19 cellular contexts compared by ENCODE assay signal in genomic region chr3:177960722-177961121, GRCh38.
A peak's percentile ranks its signal among the peaks of the same experiment; 100 is the strongest.
DNase-seq lines count a peak whose midpoint lies in the region; ATAC-seq and TF ChIP-seq lines count a peak whose summit lies in the region.
"Had no signal": no experiment of that assay in that cellular context is flagged by ENCODE, and none has a peak within 500 bp of the region (broad histone marks: within the 10 kb centered on the region; RNA-seq: fewer than 3 reads in every experiment).

No MANE protein-coding gene starts in this region.

- H3K27ac Mint-ChIP-seq in stimulated activated memory B cell treated with anti-CD40 and anti-IgM and Interleukin-4, amounts not matched to agents 10 μg/mL and 1 μg/mL and 100 μg/mL, for 72 hours = no peak overlapping the region

- no peak overlapping the region for H3K27ac ChIP-seq in OCI-LY3 (ENCODE audit: low read length)
- H3K27ac ChIP-seq: KMS-11, SJCRH30 had no signal

- H3K79me2 ChIP-seq in OCI-LY3 (ENCODE audit: low read length) = no peaks in the 10 kb centered on the region

- ATAC-seq in stimulated activated memory B cell treated with anti-CD40 and anti-IgM and Interleukin-4, amounts not matched to agents 10 μg/mL and 1 μg/mL and 100 μg/mL, for 72 hours = peak; percentile 57
- no peak for ATAC-seq in GM21737 (IDR thresholded peaks at IDR 0.05; ENCODE audit: unreplicated experiment)
- ATAC-seq: HCT116 had no signal

- no peaks in the 10 kb centered on the region for H3K9me3 Mint-ChIP-seq in stimulated activated memory B cell treated with anti-CD40 and anti-IgM and Interleukin-4, amounts not matched to agents 10 μg/mL and 1 μg/mL and 100 μg/mL, for 72 hours

- peak overlapping the region; percentile 45 for H3K4me2 ChIP-seq in OCI-LY3 (ENCODE audit: low read length)
- H3K4me2 ChIP-seq: KMS-11 had no signal

- H2AFZ ChIP-seq in OCI-LY3 (ENCODE audit: low read depth, low read length) = no peak overlapping the region

- H3K36me3 ChIP-seq in OCI-LY3 (replicated peaks; ENCODE audit: low read depth, low read length) = no peaks in the 10 kb centered on the region
- H3K36me3 ChIP-seq: BE2C, SJCRH30 had no signal

- no peaks in the 10 kb centered on the region for H3K9me3 ChIP-seq in OCI-LY3 (ENCODE audit: insufficient read depth, low read length)
- H3K9me3 ChIP-seq: BE2C, SJCRH30 had no signal

- DNase-seq in EL = peak; percentile 32
- peak; percentile 10 for DNase-seq in dermis blood vessel endothelial cell
- no peak for DNase-seq in NCI-H345 treated with DMSO at 0.1 percent for 48 hours (lab: John Stamatoyannopoulos, UW; ENCODE audit: unreplicated experiment)
- DNase-seq in SKM-1 treated with dmso at 0.1 percent for 144 hours (lab: John Stamatoyannopoulos, UW; ENCODE audit: unreplicated experiment) = no peak
- DNase-seq: BE2C, GDM1, NCI-H1417, NCI-H1694 treated with DMSO at 0.1 percent for 48 hours, NCI-H2081 treated with DMSO at 0.1 percent for 48 hours, NCI-H2171 treated with DMSO at 0.1 percent for 48 hours, NCI-H446, NCI-H526, OCI-M1, SJCRH30 had no signal

- H3K36me3 Mint-ChIP-seq in stimulated activated memory B cell treated with anti-CD40 and anti-IgM and Interleukin-4, amounts not matched to agents 10 μg/mL and 1 μg/mL and 100 μg/mL, for 72 hours = no peaks in the 10 kb centered on the region

- H3K27me3 ChIP-seq in OCI-LY3 (ENCODE audit: low read depth, low read length) = no peaks in the 10 kb centered on the region
- H3K27me3 ChIP-seq: BE2C, SJCRH30 had no signal

- H3K4me3 Mint-ChIP-seq in stimulated activated memory B cell treated with anti-CD40 and anti-IgM and Interleukin-4, amounts not matched to agents 10 μg/mL and 1 μg/mL and 100 μg/mL, for 72 hours = no peak overlapping the region

- H3K4me3 ChIP-seq in OCI-LY3 (ENCODE audit: low read length) = no peak overlapping the region
- H3K4me3 ChIP-seq: SJCRH30 had no signal

- H4K20me1 ChIP-seq in OCI-LY3 (ENCODE audit: insufficient read depth, low read length) = no peaks in the 10 kb centered on the region

- no peak overlapping the region for H3K9ac ChIP-seq in OCI-LY3 (ENCODE audit: low read length)
- H3K9ac ChIP-seq: KMS-11 had no signal

- H3K4me1 Mint-ChIP-seq in stimulated activated memory B cell treated with anti-CD40 and anti-IgM and Interleukin-4, amounts not matched to agents 10 μg/mL and 1 μg/mL and 100 μg/mL, for 72 hours = no peaks in the 10 kb centered on the region

- peaks cover 13% of the 10 kb centered on the region for H3K4me1 ChIP-seq in OCI-LY3 (ENCODE audit: low read length)
- H3K4me1 ChIP-seq: BE2C, SJCRH30 had no signal

- no peak for TF ChIP-seq CTCF in OCI-LY3 (IDR thresholded peaks at IDR 0.05; ENCODE audit: low read depth, low read length)

- peaks cover 18% of the 10 kb centered on the region for H3K27me3 Mint-ChIP-seq in stimulated activated memory B cell treated with anti-CD40 and anti-IgM and Interleukin-4, amounts not matched to agents 10 μg/mL and 1 μg/mL and 100 μg/mL, for 72 hours

Comparison
In these comparisons a context has a peak if more than half of its experiments do, and no peak if none do; other contexts are left out.
1. DNase-seq: peak in EL (single experiment) and dermis blood vessel endothelial cell (single experiment); none in NCI-H345 treated with DMSO at 0.1 percent for 48 hours (single experiment) and SKM-1 treated with dmso at 0.1 percent for 144 hours (single experiment).